In genomic region chr2:165791811-165792454, GRCh38 we compare ENCODE assay signal across 10 cellular contexts. TPM values are rescaled to one million over a fixed set of nuclear protein-coding genes. Genes with fewer than 3 reads are reported as not detected.
DNase-seq lines count a peak whose midpoint lies in the region; ATAC-seq, FAIRE-seq and TF ChIP-seq lines count a peak whose summit lies in the region.
"Had no signal": no experiment of that assay in that cellular context is flagged by ENCODE, and none has a peak within 500 bp of the region (broad histone marks: within the 10 kb centered on the region; RNA-seq: fewer than 3 reads in every experiment).

No MANE protein-coding gene starts in this region.

- H3K4me1 Mint-ChIP-seq in chondrocyte (ENCODE audit: low read depth), result peaks cover 54% of the 10 kb centered on the region
- peaks cover 45 to 55% (median 51%) of the 10 kb centered on the region in 3 donors for H3K4me1 Mint-ChIP-seq in naive B cell

- H3K14ac ChIP-seq in IMR-90 (replicated peaks; ENCODE audit: low read depth, low read length), result no peak overlapping the region

- no peak overlapping the region for H4K91ac ChIP-seq in IMR-90 (ENCODE audit: insufficient read depth, low read depth, low read length)

- WGBS in IMR-90 (ENCODE audit: extremely low coverage in 2 of 2, insufficient read length in 1 of 2), 2 experiments, result no CpG with 5 or more reads among the region's 2 CpGs

- H2BK5ac ChIP-seq in IMR-90 (ENCODE audit: low read depth, low read length, poor library complexity, severe bottlenecking), result no peak overlapping the region

- dilution Hi-C loops in IMR-90 (cut with HindIII; ENCODE audit: low sequenced_read_pairs, unreplicated experiment), result no loop called here

- CTCF ChIA-PET in IMR-90 (lab: Yijun Ruan, JAX), result no interaction called here

- no peaks in the 10 kb centered on the region for H3K9me1 ChIP-seq in IMR-90 (ENCODE audit: insufficient read depth, low read length)

- H3K4me3 Mint-ChIP-seq in chondrocyte (ENCODE audit: unreplicated experiment) (no peak overlapping the region), naive B cell (peak overlapping the region in 7 of 8 donors; percentile 30 to 98 (median 83))

- H2BK120ac ChIP-seq in IMR-90 (ENCODE audit: low read depth, low read length), result no peak overlapping the region

- no peak overlapping the region for H2AK5ac ChIP-seq in IMR-90 (ENCODE audit: low read depth, low read length)

- DNase-seq in EH (ENCODE audit: low read depth) (peak; percentile 66), IMR-90 (peak; percentile 45), chondrocyte (ENCODE audit: low spot score) (no peak), naive B cell (no peak), HUDEP-2 (lab: John Stamatoyannopoulos, UW; ENCODE audit: unreplicated experiment in 76 of 76) (no peak), kidney (no peak), NCI-H748 (lab: John Stamatoyannopoulos, UW; ENCODE audit: unreplicated experiment) (no peak)
- no peak for DNase-seq in activated CD4-positive, CD25-positive, alpha-beta regulatory T cell treated with anti-CD3 and anti-CD28 coated beads, Interleukin-2, amount 50 U/mL, for 72 hours
- DNase-seq: activated naive CD8-positive, alpha-beta T cell treated with anti-CD3 and anti-CD28 coated beads for 36 hours had no signal

- H4K8ac ChIP-seq in IMR-90 (ENCODE audit: low read depth in 2 of 2, low read length in 2 of 2), result no peak overlapping the region

- H3K9me3 ChIP-seq in IMR-90 (ENCODE audit: control insufficient read depth, insufficient read depth, low read length) (no peaks in the 10 kb centered on the region), kidney (ENCODE audit: control insufficient read depth in 1 of 2, low read length in 2 of 2) (no peaks in the 10 kb centered on the region)

- TF ChIP-seq CTCF in IMR-90 (conservative IDR thresholded peaks at IDR 0.05; ENCODE audit: low read depth, low read length) (no peak), chondrocyte (IDR thresholded peaks at IDR 0.05) (no peak), kidney (IDR thresholded peaks at IDR 0.05; ENCODE audit: borderline replicate concordance, extremely low read depth, insufficient read depth) (no peak)

- no peak overlapping the region for H3K4me3 ChIP-seq in IMR-90 (ENCODE audit: insufficient read depth, low read depth, low read length)
- no peak overlapping the region for H3K4me3 ChIP-seq in kidney (ENCODE audit: low read length in 2 of 2)

- H3K27ac Mint-ChIP-seq in chondrocyte (ENCODE audit: unreplicated experiment), result peak overlapping the region; percentile 67
- H3K27ac Mint-ChIP-seq in naive B cell, result peak overlapping the region in 3 of 6 donors; percentile 24 to 98 (median 38)
- H3K27ac Mint-ChIP-seq: activated naive CD8-positive, alpha-beta T cell treated with anti-CD3 and anti-CD28 coated beads for 36 hours; neural progenitor cell had no signal

- peaks cover 6% of the 10 kb centered on the region; the same call in 1 of the 2 replicates for H3K27me3 ChIP-seq in IMR-90 (ENCODE audit: control insufficient read depth, insufficient read depth, low read length)

- no peak overlapping the region for H3K4ac ChIP-seq in IMR-90 (ENCODE audit: low read depth, low read length)

- H3K9me3 Mint-ChIP-seq in chondrocyte (ENCODE audit: low read depth), result no peaks in the 10 kb centered on the region
- H3K9me3 Mint-ChIP-seq in naive B cell, result no peaks in the 10 kb centered on the region
- H3K9me3 Mint-ChIP-seq: activated naive CD8-positive, alpha-beta T cell treated with anti-CD3 and anti-CD28 coated beads for 36 hours had no signal

- no peak overlapping the region for H2BK20ac ChIP-seq in IMR-90 (ENCODE audit: low read depth, low read length)

- no peak for TF ChIP-seq POLR2A in IMR-90 (IDR thresholded peaks at IDR 0.05; ENCODE audit: low read depth, low read length)

- H3K36me3 Mint-ChIP-seq in chondrocyte (ENCODE audit: low read depth) (no peaks in the 10 kb centered on the region), naive B cell (peaks cover 0 to 3% of the 10 kb centered on the region in 2 donors)
- H3K36me3 Mint-ChIP-seq: activated naive CD8-positive, alpha-beta T cell treated with anti-CD3 and anti-CD28 coated beads for 36 hours had no signal

- TF ChIP-seq RAD21 in IMR-90 (IDR thresholded peaks at IDR 0.05; ENCODE audit: low read length), result no peak

- no peaks in the 10 kb centered on the region for H3K79me1 ChIP-seq in IMR-90 (ENCODE audit: low read depth in 1 of 2, low read length in 2 of 2)

- ATAC-seq in IMR-90 (ENCODE audit: low read depth) (no peak; the same call in 1 of the 2 replicates), naive B cell (ENCODE audit: low read depth in 2 of 2) (no peak)

- no peaks in the 10 kb centered on the region for H4K20me1 ChIP-seq in IMR-90 (ENCODE audit: insufficient read depth, low read length)

- H3K56ac ChIP-seq in IMR-90 (ENCODE audit: extremely low read depth, insufficient read depth, low read length), result no peak overlapping the region

- H2AK9ac ChIP-seq in IMR-90 (replicated peaks; ENCODE audit: low read depth, low read length, poor library complexity), result no peak overlapping the region

- H2BK15ac ChIP-seq in IMR-90 (ENCODE audit: low read depth, low read length), result no peak overlapping the region

- no peak overlapping the region for H3K18ac ChIP-seq in IMR-90 (ENCODE audit: low read depth, low read length)

- no peaks in the 10 kb centered on the region for H3K36me3 ChIP-seq in IMR-90 (ENCODE audit: control insufficient read depth, insufficient read depth, low read length)
- no peaks in the 10 kb centered on the region for H3K36me3 ChIP-seq in kidney (ENCODE audit: control insufficient read depth in 1 of 2, insufficient read depth in 2 of 2, low read length in 2 of 2)
- H3K36me3 ChIP-seq: neural progenitor cell had no signal

- in situ Hi-C loops in IMR-90 (cut with MboI; ENCODE audit: low sequenced_read_pairs), result no loop called here

- H3K23ac ChIP-seq in IMR-90 (ENCODE audit: low read depth, low read length), result no peak overlapping the region

- peaks cover 5% of the 10 kb centered on the region; the same call in 1 of the 2 replicates for H3K4me1 ChIP-seq in IMR-90 (ENCODE audit: control insufficient read depth, insufficient read depth, low read length)
- H3K4me1 ChIP-seq in kidney (ENCODE audit: control insufficient read depth in 1 of 2, insufficient read depth in 1 of 2, low read depth in 1 of 2, low read length in 2 of 2), result no peaks in the 10 kb centered on the region
- H3K4me1 ChIP-seq: neural progenitor cell had no signal

- no TSS peak for BruUV-seq in IMR-90 (replicated peaks; lab: Mats Ljungman, UMichigan)

- H2AFZ ChIP-seq in IMR-90 (replicated peaks; ENCODE audit: low read length, poor library complexity), result no peak overlapping the region
- H2AFZ ChIP-seq: neural progenitor cell had no signal

- intact Hi-C loops in IMR-90 (cut with micrococcal nuclease) (loop anchor here (5.0 kb wide), 1 partner anchor 65 kb away; no protein-coding TSS in a partner anchor), kidney (cut with DNase I) (no loop called here)

- H3K9ac ChIP-seq in IMR-90 (ENCODE audit: low read depth, low read length) (no peak overlapping the region), kidney (ENCODE audit: low read length in 2 of 2) (no peak overlapping the region)
- H3K9ac ChIP-seq: neural progenitor cell had no signal

- FAIRE-seq in kidney (lab: Jason Lieb, UNC), result no peak

- H4K5ac ChIP-seq in IMR-90 (ENCODE audit: low read depth, low read length), result no peak overlapping the region; the same call in 1 of the 2 replicates

- POLR2A ChIA-PET in IMR-90 (lab: Charles Lee; ENCODE audit: unreplicated experiment), result no interaction called here

- peak overlapping the region; percentile 63; the same call in 1 of the 2 replicates for H3K4me2 ChIP-seq in IMR-90 (ENCODE audit: low read depth, low read length)

- no peaks in the 10 kb centered on the region for H3K27me3 Mint-ChIP-seq in chondrocyte (ENCODE audit: low read depth)
- H3K27me3 Mint-ChIP-seq in naive B cell, result no peaks in the 10 kb centered on the region

- H3K27ac ChIP-seq in IMR-90 (ENCODE audit: insufficient read depth, low read length) (no peak overlapping the region), kidney (ENCODE audit: low read depth in 2 of 2, low read length in 2 of 2) (no peak overlapping the region)
- H3K27ac ChIP-seq: neural progenitor cell had no signal

TF ChIP-seq in IMR-90, 13 proteins besides CTCF, POLR2A, EP300 and RAD21 (continues in another document):
- TF ChIP-seq RFX5 (IDR thresholded peaks at IDR 0.05; ENCODE audit: low read depth, low read length) (no peak), CHD1 (IDR thresholded peaks at IDR 0.05; ENCODE audit: low read depth, low read length) (no peak), ELK1 (IDR thresholded peaks at IDR 0.05; ENCODE audit: borderline replicate concordance, low read depth, low read length) (no peak), MAFK (IDR thresholded peaks at IDR 0.05; ENCODE audit: low read depth, low read length) (no peak), MAZ (IDR thresholded peaks at IDR 0.05; ENCODE audit: borderline replicate concordance, low read depth, low read length) (no peak), BHLHE40 (IDR thresholded peaks at IDR 0.05; ENCODE audit: low read depth, low read length) (no peak), MXI1 (IDR thresholded peaks at IDR 0.05; ENCODE audit: borderline replicate concordance, low read depth, low read length) (no peak), FOS (IDR thresholded peaks at IDR 0.05; ENCODE audit: low read depth, low read length) (no peak)
- TF ChIP-seq, protein P1, sequence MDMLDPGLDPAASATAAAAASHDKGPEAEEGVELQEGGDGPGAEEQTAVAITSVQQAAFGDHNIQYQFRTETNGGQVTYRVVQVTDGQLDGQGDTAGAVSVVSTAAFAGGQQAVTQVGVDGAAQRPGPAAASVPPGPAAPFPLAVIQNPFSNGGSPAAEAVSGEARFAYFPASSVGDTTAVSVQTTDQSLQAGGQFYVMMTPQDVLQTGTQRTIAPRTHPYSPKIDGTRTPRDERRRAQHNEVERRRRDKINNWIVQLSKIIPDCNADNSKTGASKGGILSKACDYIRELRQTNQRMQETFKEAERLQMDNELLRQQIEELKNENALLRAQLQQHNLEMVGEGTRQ (IDR thresholded peaks at IDR 0.05; ENCODE audit: low read depth, low read length), result no peak

RNA-seq across cellular contexts. Expression of gene GALNT3, which starts 2.1 kb away (rescaled TPM):
- total RNA-seq in IMR-90 (2012; rRNA removed) (2.0 and 4.4 TPM in 2 replicates), chondrocyte (4.1 to 4.4 TPM (median 4.2 TPM) in 3 replicates), kidney (38.6 TPM)
- polyA plus RNA-seq in IMR-90 (2012; rRNA removed) (0.76 and 1.1 TPM in 2 replicates), naive B cell (ENCODE audit: low read depth in 6 of 6) (1 to 10 TPM; 2.7 to 7.0 (median 5.2) TPM), kidney (ENCODE audit: insufficient read depth, low read depth, low replicate concordance) (8.8 TPM)
- polyA plus RNA-seq in IMR-90 (2012; cell fraction: cytosol; rRNA removed), result 0.29 and 0.35 TPM in 2 replicates
- polyA plus RNA-seq in IMR-90 (2012; cell fraction: nucleus; rRNA removed; ENCODE audit: low replicate concordance), result 1.4 and 3.0 TPM in 2 replicates

Comparison
In these comparisons a context has a peak if more than half of its experiments do, and no peak if none do; other contexts are left out.
1. DNase-seq: peak in EH (single experiment) and IMR-90 (single experiment); none in chondrocyte (single experiment), naive B cell (single experiment), HUDEP-2 (0 of 76), kidney (single experiment), activated CD4-positive, CD25-positive, alpha-beta regulatory T cell treated with anti-CD3 and anti-CD28 coated beads, Interleukin-2, amount 50 U/mL, for 72 hours (single experiment) and NCI-H748 (single experiment).